ENCODE assay signal across 32 cellular contexts in genomic region chr2:105445498-105445897, GRCh38.
"Had no signal": no experiment of that assay in that cellular context is flagged by ENCODE, and none has a peak within 500 bp of the region (broad histone marks: within the 10 kb centered on the region; RNA-seq: fewer than 3 reads in every experiment).

No MANE protein-coding gene starts in this region.

- H3K27me3 ChIP-seq: adrenal gland, body of pancreas, foreskin keratinocyte, gastrocnemius medialis, heart left ventricle had no signal

- H3K4me1 ChIP-seq: adrenal gland, body of pancreas, gastrocnemius medialis had no signal

- ATAC-seq: activated CD4-positive, CD25-positive, alpha-beta regulatory T cell treated with anti-CD3 and anti-CD28 coated beads, Interleukin-2, amount 50 U/mL, for 24 hours; activated CD8-positive, alpha-beta T cell treated with anti-CD3 and anti-CD28 coated beads for 36 hours; activated T-cell treated with anti-CD3 and anti-CD28 coated beads, Interleukin-2, amount 50 U/mL, for 4 hours; activated T-helper 17 cell treated with anti-CD3 and anti-CD28 coated beads, Interleukin-2, amount 50 U/mL, for 72 hours; body of pancreas; effector memory CD8-positive, alpha-beta T cell; foreskin keratinocyte; gastrocnemius medialis; heart left ventricle; T-helper 17 cell had no signal

- FAIRE-seq: colon had no signal

- H3K27ac ChIP-seq: adrenal gland, body of pancreas, esophagus muscularis mucosa, foreskin keratinocyte, gastrocnemius medialis, heart left ventricle, WERI-Rb-1 had no signal

- H3K9me3 ChIP-seq: adrenal gland, body of pancreas, esophagus muscularis mucosa, gastrocnemius medialis, heart left ventricle had no signal

- DNase-seq: activated B cell treated with CpG ODN at 0.5 μM for 24 hours; activated CD4-positive, alpha-beta T cell treated with anti-CD3 and anti-CD28 coated beads for 48 hours; activated CD4-positive, alpha-beta T cell treated with anti-CD3 and anti-CD28 coated beads, Interleukin-2, amount 50 U/mL, for 1 hour; activated CD4-positive, alpha-beta T cell treated with anti-CD3 and anti-CD28 coated beads, Interleukin-2, amount 50 U/mL, for 48 hours; activated CD8-positive, alpha-beta memory T cell treated with anti-CD3 and anti-CD28 coated beads for 24 hours; activated CD8-positive, alpha-beta T cell treated with anti-CD3 and anti-CD28 coated beads for 36 hours; activated effector memory CD4-positive, alpha-beta T cell treated with Interleukin-2 at 50 U/mL for 16 hours; activated gamma-delta T cell treated with Interleukin-2 at 50 U/mL for 16 hours; activated naive CD4-positive, alpha-beta T cell treated with anti-CD3 and anti-CD28 coated beads, Interleukin-2, amount 50 U/mL, for 16 hours; activated naive CD4-positive, alpha-beta T cell treated with Interleukin-2 at 50 U/mL for 16 hours; activated T-cell treated with anti-CD3 and anti-CD28 coated beads, Interleukin-2, amount 50 U/mL, for 4 hours; adrenal gland; amygdala; aorta; body of pancreas; caudate nucleus; cortex of kidney; dermis blood vessel endothelial cell; effector CD4-positive, alpha-beta T cell; effector memory CD8-positive, alpha-beta T cell; erythroblast; foreskin keratinocyte; gastrocnemius medialis; glutamatergic neuron; heart left ventricle; T-helper 17 cell; T1000; WERI-Rb-1 had no signal

- H3K36me3 ChIP-seq: adrenal gland, esophagus muscularis mucosa, gastrocnemius medialis, heart left ventricle, WERI-Rb-1 had no signal

- H3K4me3 ChIP-seq: adrenal gland, body of pancreas, esophagus muscularis mucosa, gastrocnemius medialis, heart left ventricle had no signal
